Comparison of ENCODE assay signal across 1 cellular context in the genomic region with DNA sequence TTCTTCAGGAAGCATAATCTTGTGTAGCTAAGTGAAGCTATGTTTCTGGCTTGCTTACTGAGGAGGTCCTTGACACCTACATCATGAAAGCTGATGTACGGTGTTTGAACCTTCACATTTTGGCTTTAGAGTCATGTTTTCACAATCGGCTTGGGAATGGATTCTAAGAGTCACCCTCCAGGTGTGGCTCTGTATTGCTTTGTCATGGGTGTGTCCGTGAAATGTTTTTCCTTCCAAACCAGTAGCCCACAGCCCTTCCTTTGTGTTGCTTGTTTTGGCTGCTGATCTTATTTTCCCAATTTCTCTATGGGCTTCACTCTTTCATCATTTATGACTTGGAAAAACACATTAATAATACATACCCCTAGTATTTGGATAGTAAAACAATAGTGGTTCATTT.
TF ChIP-seq lines count a peak whose summit lies in the region.

No MANE protein-coding gene starts in this region.

TF ChIP-seq in K562, 482 proteins besides CTCF, POLR2A, EP300 and RAD21 (continued from another document):
- TF ChIP-seq PPARD (CRISPR knock-in tag; IDR thresholded peaks at IDR 0.05) (no peak), ZNF239 (CRISPR knock-in tag; IDR thresholded peaks at IDR 0.05) (no peak), RERE (CRISPR knock-in tag; IDR thresholded peaks at IDR 0.05; ENCODE audit: borderline replicate concordance) (no peak), ARID2 (IDR thresholded peaks at IDR 0.05) (no peak), KAT7 (CRISPR knock-in tag; IDR thresholded peaks at IDR 0.05; ENCODE audit: borderline replicate concordance) (no peak), YY1 (IDR thresholded peaks at IDR 0.05; ENCODE audit: borderline replicate concordance in 1 of 3, control insufficient read depth in 1 of 3, extremely low read depth in 1 of 3, insufficient read depth in 3 of 3, insufficient read length in 1 of 3, insufficient replicate concordance in 2 of 3, low read depth in 1 of 3, low read length in 2 of 3) (no peak), ZNF217 (CRISPR knock-in tag; IDR thresholded peaks at IDR 0.05) (no peak), ETV1 (tag; conservative IDR thresholded peaks at IDR 0.05; ENCODE audit: low read depth) (no peak), FOXK2 (conservative IDR thresholded peaks at IDR 0.05 in 1 of 2, IDR thresholded peaks at IDR 0.05 in 1 of 2; ENCODE audit: low read depth in 2 of 2) (no peak), NFE2 (IDR thresholded peaks at IDR 0.05; ENCODE audit: low read depth) (no peak), MXD1 (CRISPR knock-in tag; IDR thresholded peaks at IDR 0.05; ENCODE audit: borderline replicate concordance, poor library complexity, severe bottlenecking) (no peak)
